ENCODE assay signal across 17 cellular contexts in the genomic region with DNA sequence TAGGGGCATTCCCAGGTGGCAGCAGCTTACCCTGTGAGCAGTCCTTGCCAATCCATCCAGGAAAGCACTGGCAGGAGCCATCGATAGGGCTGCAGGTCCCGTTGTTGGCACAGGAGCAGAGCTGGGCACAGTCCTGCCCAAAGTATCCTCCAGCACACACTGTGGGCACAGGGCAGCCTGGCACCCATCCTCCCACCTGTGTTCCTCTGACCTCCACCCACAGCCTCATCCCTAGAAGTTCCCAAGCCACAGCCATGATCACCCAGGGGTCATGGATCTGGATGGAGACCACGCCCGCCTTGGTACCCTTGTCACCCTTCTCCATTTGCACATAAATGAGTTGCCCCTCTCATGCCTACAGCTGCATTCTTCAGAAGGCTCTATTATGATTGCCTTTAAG. TPM values are rescaled to one million over a fixed set of nuclear protein-coding genes. Genes with fewer than 3 reads are reported as not detected.
DNase-seq lines count a peak whose midpoint lies in the region; ATAC-seq lines count a peak whose summit lies in the region.
"Had no signal": no experiment of that assay in that cellular context is flagged by ENCODE, and none has a peak within 500 bp of the region (broad histone marks: within the 10 kb centered on the region; RNA-seq: fewer than 3 reads in every experiment).

No MANE protein-coding gene starts in this region.

- H3K4me3 ChIP-seq in H7 (ENCODE audit: insufficient read depth, low read depth, low read length), result no peak overlapping the region
- H3K4me3 ChIP-seq: A549, PC-9 had no signal

- no peak overlapping the region for H3K4me3 Mint-ChIP-seq in T-helper 17 cell
- H3K4me3 Mint-ChIP-seq in naive B cell, result peak overlapping the region in 1 of 8 donors; percentile 69

- ATAC-seq in T-helper 17 cell (no peak), naive B cell (ENCODE audit: low read depth in 2 of 2) (no peak)
- ATAC-seq: A549 had no signal

- peak; percentile 45 for DNase-seq in activated effector memory CD4-positive, alpha-beta T cell treated with anti-CD3 and anti-CD28 coated beads, Interleukin-2, amount 50 U/mL, for 16 hours
- DNase-seq in activated effector memory CD4-positive, alpha-beta T cell treated with Interleukin-2 at 50 U/mL for 16 hours, result no peak
- DNase-seq in H7 (peak; percentile 7), T-helper 17 cell (no peak), naive B cell (no peak), NOMO-1 treated with DMSO at 0.1 percent for 48 hours (lab: John Stamatoyannopoulos, UW; ENCODE audit: unreplicated experiment) (no peak)
- DNase-seq in activated CD8-positive, alpha-beta memory T cell treated with anti-CD3 and anti-CD28 coated beads for 24 hours, result no peak
- no peak for DNase-seq in activated CD4-positive, CD25-positive, alpha-beta regulatory T cell (lab: John Stamatoyannopoulos, UW)
- DNase-seq: DMS79 treated with DMSO at 0.1 percent for 48 hours, Karpas-422, NCI-H1417 treated with DMSO at 0.1 percent for 48 hours, NCI-H187 treated with DMSO at 0.1 percent for 48 hours, NCI-H2227 treated with DMSO at 0.1 percent for 48 hours, NCI-H510A treated with DMSO at 0.1 percent for 48 hours, NCI-H774, PC-9 had no signal

- no peaks in the 10 kb centered on the region for H3K9me3 Mint-ChIP-seq in naive B cell

- H3K36me3 Mint-ChIP-seq in T-helper 17 cell (ENCODE audit: low read depth) (peaks cover 3% of the 10 kb centered on the region), naive B cell (no peaks in the 10 kb centered on the region)

- H3K27me3 ChIP-seq in H7 (ENCODE audit: control insufficient read depth, insufficient read depth, low read length), result no peaks in the 10 kb centered on the region

- no peaks in the 10 kb centered on the region for H3K36me3 ChIP-seq in H7 (replicated peaks; ENCODE audit: control insufficient read depth, insufficient read depth, low read length)

- no peaks in the 10 kb centered on the region for H3K9me3 ChIP-seq in T-helper 17 cell (ENCODE audit: control insufficient read depth, low read length, poor library complexity, severe bottlenecking)
- H3K9me3 ChIP-seq: A549 had no signal

- H3K27me3 Mint-ChIP-seq in T-helper 17 cell (no peaks in the 10 kb centered on the region), naive B cell (no peaks in the 10 kb centered on the region)

- H3K27ac Mint-ChIP-seq in T-helper 17 cell (peak overlapping the region; percentile 91), naive B cell (peak overlapping the region; percentile 64 to 96 (median 82))

- H3K4me1 Mint-ChIP-seq in T-helper 17 cell (peaks cover 24% of the 10 kb centered on the region), naive B cell (peaks cover 67 to 82% (median 76%) of the 10 kb centered on the region in 3 donors)

RNA-seq across cellular contexts. Expression of a gene that starts 48.6 kb away (rescaled TPM):
- 206 and 229 TPM in 2 replicates for total RNA-seq in H7 (2014; rRNA removed; shearing (Covaris generic))
- total RNA-seq in T-helper 17 cell, result 100 to 1,000 TPM; 102 to 122 TPM
- 100 to 1,000 TPM; 204 to 294 (median 234) TPM for polyA plus RNA-seq in naive B cell (ENCODE audit: low read depth in 6 of 6)

Comparison
In these comparisons a context has a peak if more than half of its experiments do, and no peak if none do; other contexts are left out.
1. DNase-seq: peak in activated effector memory CD4-positive, alpha-beta T cell treated with anti-CD3 and anti-CD28 coated beads, Interleukin-2, amount 50 U/mL, for 16 hours (single experiment) and H7 (single experiment); none in activated effector memory CD4-positive, alpha-beta T cell treated with Interleukin-2 at 50 U/mL for 16 hours (single experiment), T-helper 17 cell (0 of 3), naive B cell (single experiment), NOMO-1 treated with DMSO at 0.1 percent for 48 hours (single experiment), activated CD8-positive, alpha-beta memory T cell treated with anti-CD3 and anti-CD28 coated beads for 24 hours (single experiment) and activated CD4-positive, CD25-positive, alpha-beta regulatory T cell (0 of 4).